Comparison of ENCODE assay signal across 8 cellular contexts in the genomic region with DNA sequence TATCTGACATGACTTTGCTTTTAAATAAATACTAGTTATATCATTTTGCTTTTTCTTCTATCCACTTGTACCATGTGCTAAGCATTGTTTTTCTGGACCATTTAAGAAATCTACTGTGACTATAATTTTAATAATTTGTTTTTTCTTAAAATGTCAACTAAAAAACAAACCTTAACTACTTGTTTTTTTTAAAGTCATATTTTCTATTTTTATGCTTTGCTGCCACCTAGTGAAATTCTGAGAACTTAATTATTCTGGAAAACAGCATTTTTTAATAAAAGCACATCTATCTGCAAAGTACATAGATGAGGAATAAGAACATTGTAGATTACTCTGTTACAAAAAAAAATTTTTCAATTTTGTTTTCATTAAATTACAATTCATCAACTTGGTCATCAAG. TPM values are rescaled to one million over a fixed set of nuclear protein-coding genes. Genes with fewer than 3 reads are reported as not detected.
DNase-seq lines count a peak whose midpoint lies in the region; ATAC-seq and TF ChIP-seq lines count a peak whose summit lies in the region.

No MANE protein-coding gene starts in this region.

- TF ChIP-seq CTCF in GM23338 (conservative IDR thresholded peaks at IDR 0.05; ENCODE audit: low read depth in 2 of 2) = peak in 1 of 2 experiments; percentile 54; a peak in 3 of 4 replicates
- peak; percentile 65 for TF ChIP-seq CTCF in RWPE2 (IDR thresholded peaks at IDR 0.05; ENCODE audit: poor library complexity, severe bottlenecking)
- peak; percentile 72 for TF ChIP-seq CTCF in glutamatergic neuron (IDR thresholded peaks at IDR 0.05; ENCODE audit: partially characterized antibody, unreplicated experiment)

- no peak overlapping the region for H3K4me3 ChIP-seq in GM23338
- H3K4me3 ChIP-seq in RWPE2 (ENCODE audit: severe bottlenecking) = no peak overlapping the region

- H3K9me3 Mint-ChIP-seq in GM23338 = no peaks in the 10 kb centered on the region
- no peaks in the 10 kb centered on the region for H3K9me3 Mint-ChIP-seq in glutamatergic neuron (ENCODE audit: unreplicated experiment)
- no peaks in the 10 kb centered on the region for H3K9me3 Mint-ChIP-seq in stimulated activated naive CD8-positive, alpha-beta T cell treated with anti-CD3 and anti-CD28 coated beads, Interleukin-15, amount 100 ng/mL, for 72 hours

- no peaks in the 10 kb centered on the region for H3K4me1 Mint-ChIP-seq in GM23338
- no peaks in the 10 kb centered on the region for H3K4me1 Mint-ChIP-seq in glutamatergic neuron (ENCODE audit: low read depth, unreplicated experiment)
- no peaks in the 10 kb centered on the region for H3K4me1 Mint-ChIP-seq in stimulated activated naive CD8-positive, alpha-beta T cell treated with anti-CD3 and anti-CD28 coated beads, Interleukin-15, amount 100 ng/mL, for 72 hours

- no peaks in the 10 kb centered on the region for H3K79me2 ChIP-seq in GM23338 (replicated peaks; ENCODE audit: insufficient read depth)

- ATAC-seq in GM23338 (no peak), RWPE2 (ENCODE audit: low read depth) (no peak), GM21381 (IDR thresholded peaks at IDR 0.05; ENCODE audit: unreplicated experiment) (no peak), GM21367 (IDR thresholded peaks at IDR 0.05; ENCODE audit: unreplicated experiment) (no peak), HG03025 (IDR thresholded peaks at IDR 0.05; ENCODE audit: low FRiP score, unreplicated experiment) (no peak)
- no peak for ATAC-seq in stimulated activated naive CD8-positive, alpha-beta T cell treated with anti-CD3 and anti-CD28 coated beads, Interleukin-15, amount 100 ng/mL, for 72 hours

- no peaks in the 10 kb centered on the region for H3F3A ChIP-seq in GM23338 (replicated peaks; ENCODE audit: low read depth)

- no peaks in the 10 kb centered on the region for H3K27me3 ChIP-seq in GM23338 (ENCODE audit: insufficient read depth)
- no peaks in the 10 kb centered on the region for H3K27me3 ChIP-seq in RWPE2 (ENCODE audit: insufficient read depth, poor library complexity, severe bottlenecking)

- H3K27ac ChIP-seq in GM23338 (ENCODE audit: low read depth) (no peak overlapping the region), RWPE2 (ENCODE audit: poor library complexity, severe bottlenecking) (no peak overlapping the region)

- no peak overlapping the region for H3K4me3 Mint-ChIP-seq in GM23338
- no peak overlapping the region for H3K4me3 Mint-ChIP-seq in glutamatergic neuron (ENCODE audit: unreplicated experiment)
- H3K4me3 Mint-ChIP-seq in stimulated activated naive CD8-positive, alpha-beta T cell treated with anti-CD3 and anti-CD28 coated beads, Interleukin-15, amount 100 ng/mL, for 72 hours = no peak overlapping the region

- peak; percentile 7 for DNase-seq in AG08396 (ENCODE audit: low spot score)
- DNase-seq in GM23338 (ENCODE audit: low spot score) = peak; percentile 12
- DNase-seq in RWPE2 (ENCODE audit: low spot score) = no peak
- no peak for DNase-seq in glutamatergic neuron
- no peak for DNase-seq in stimulated activated naive CD8-positive, alpha-beta T cell treated with anti-CD3 and anti-CD28 coated beads, Interleukin-15, amount 100 ng/mL, for 72 hours

- H3K27ac Mint-ChIP-seq in GM23338 = no peak overlapping the region
- no peak overlapping the region for H3K27ac Mint-ChIP-seq in glutamatergic neuron (ENCODE audit: unreplicated experiment)
- no peak overlapping the region for H3K27ac Mint-ChIP-seq in stimulated activated naive CD8-positive, alpha-beta T cell treated with anti-CD3 and anti-CD28 coated beads, Interleukin-15, amount 100 ng/mL, for 72 hours

- H3K36me3 Mint-ChIP-seq in GM23338 (ENCODE audit: low read depth) = peaks cover 15% of the 10 kb centered on the region; the same call in 2 of the 3 replicates
- H3K36me3 Mint-ChIP-seq in glutamatergic neuron (ENCODE audit: unreplicated experiment) = no peaks in the 10 kb centered on the region

- no peaks in the 10 kb centered on the region for H3K9me3 ChIP-seq in RWPE2 (ENCODE audit: severe bottlenecking)

- no peak overlapping the region for H2AFZ ChIP-seq in GM23338

- H3K4me2 ChIP-seq in GM23338 = no peak overlapping the region

- no peaks in the 10 kb centered on the region for H3K27me3 Mint-ChIP-seq in GM23338 (ENCODE audit: insufficient read depth, low read depth, poor library complexity)
- H3K27me3 Mint-ChIP-seq in glutamatergic neuron (ENCODE audit: unreplicated experiment) = no peaks in the 10 kb centered on the region
- no peaks in the 10 kb centered on the region for H3K27me3 Mint-ChIP-seq in stimulated activated naive CD8-positive, alpha-beta T cell treated with anti-CD3 and anti-CD28 coated beads, Interleukin-15, amount 100 ng/mL, for 72 hours

- H3K9me2 ChIP-seq in GM23338 (ENCODE audit: insufficient read depth) = no peaks in the 10 kb centered on the region

- H3K36me3 ChIP-seq in GM23338 (ENCODE audit: insufficient read depth) = no peaks in the 10 kb centered on the region
- H3K36me3 ChIP-seq in RWPE2 (ENCODE audit: low read depth) = peaks cover 42% of the 10 kb centered on the region

- no peaks in the 10 kb centered on the region for H3K4me1 ChIP-seq in GM23338 (ENCODE audit: insufficient read depth)
- H3K4me1 ChIP-seq in RWPE2 (ENCODE audit: insufficient read depth, poor library complexity, severe bottlenecking) = no peaks in the 10 kb centered on the region

- no peaks in the 10 kb centered on the region for H4K20me1 ChIP-seq in GM23338 (replicated peaks; ENCODE audit: insufficient read depth)

TF ChIP-seq in GM23338, 12 proteins besides CTCF, POLR2A, EP300 and RAD21 (continues in another document):
- TF ChIP-seq EZH2 (IDR thresholded peaks at IDR 0.05; ENCODE audit: low read depth, unreplicated experiment) (no peak), ZNF331 (CRISPR knock-in tag; IDR thresholded peaks at IDR 0.05; ENCODE audit: low read depth) (no peak), REST (IDR thresholded peaks at IDR 0.05; ENCODE audit: unreplicated experiment) (no peak), NANOG (IDR thresholded peaks at IDR 0.05; ENCODE audit: borderline replicate concordance) (no peak), STAT1 (IDR thresholded peaks at IDR 0.05; ENCODE audit: unreplicated experiment) (no peak), CREB1 (CRISPR knock-in tag; IDR thresholded peaks at IDR 0.05; ENCODE audit: low read depth) (no peak)
- TF ChIP-seq, protein P1, sequence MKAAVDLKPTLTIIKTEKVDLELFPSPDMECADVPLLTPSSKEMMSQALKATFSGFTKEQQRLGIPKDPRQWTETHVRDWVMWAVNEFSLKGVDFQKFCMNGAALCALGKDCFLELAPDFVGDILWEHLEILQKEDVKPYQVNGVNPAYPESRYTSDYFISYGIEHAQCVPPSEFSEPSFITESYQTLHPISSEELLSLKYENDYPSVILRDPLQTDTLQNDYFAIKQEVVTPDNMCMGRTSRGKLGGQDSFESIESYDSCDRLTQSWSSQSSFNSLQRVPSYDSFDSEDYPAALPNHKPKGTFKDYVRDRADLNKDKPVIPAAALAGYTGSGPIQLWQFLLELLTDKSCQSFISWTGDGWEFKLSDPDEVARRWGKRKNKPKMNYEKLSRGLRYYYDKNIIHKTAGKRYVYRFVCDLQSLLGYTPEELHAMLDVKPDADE (IDR thresholded peaks at IDR 0.05) = no peak

RNA-seq across cellular contexts. Expression of gene ORC5, which starts 47.4 kb away (rescaled TPM):
- 22.1 and 89.0 TPM in 2 replicates for total RNA-seq in GM23338 (2014; rRNA removed; shearing (Covaris generic))
- polyA plus RNA-seq in GM23338 (2016; fragmentation: Nextera tagmentation; extraction: Ambion mirVana) = 9.8 and 10.9 TPM in 2 replicates
- 14.7 TPM for total RNA-seq in glutamatergic neuron (ENCODE audit: unreplicated experiment)

Comparison
In these comparisons a context has a peak if more than half of its experiments do, and no peak if none do; other contexts are left out.
1. DNase-seq: peak in AG08396 (single experiment) and GM23338 (single experiment); none in RWPE2 (single experiment), glutamatergic neuron (single experiment) and stimulated activated naive CD8-positive, alpha-beta T cell treated with anti-CD3 and anti-CD28 coated beads, Interleukin-15, amount 100 ng/mL, for 72 hours (0 of 2).